ENCODE assay signal across 29 cellular contexts in the genomic region with DNA sequence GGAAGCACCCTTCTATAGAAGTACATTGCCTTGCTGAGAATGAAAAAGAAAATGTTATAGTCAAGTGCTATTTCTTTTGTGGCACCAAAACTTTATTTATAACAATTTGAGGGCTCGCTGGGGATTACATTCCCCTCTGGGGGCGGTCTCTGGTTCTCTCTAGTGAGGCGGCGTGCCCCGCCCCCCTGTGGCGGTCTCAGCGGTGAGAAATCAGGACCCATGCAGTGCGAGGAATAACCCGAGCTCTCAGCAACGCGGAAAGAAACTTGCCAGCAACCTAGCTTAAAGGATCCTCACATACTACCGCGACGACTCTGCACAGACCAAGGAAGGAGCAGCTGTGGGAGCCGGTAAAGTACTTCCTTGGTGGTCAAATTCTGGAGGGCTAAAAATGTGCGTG.
"Had no signal": no experiment of that assay in that cellular context is flagged by ENCODE, and none has a peak within 500 bp of the region (broad histone marks: within the 10 kb centered on the region; RNA-seq: fewer than 3 reads in every experiment).

No MANE protein-coding gene starts in this region.

- H3K4me3 ChIP-seq: gastrocnemius medialis, heart left ventricle, lower lobe of right lung, mucosa of descending colon, pancreas, prostate gland, right atrium auricular region, stomach, testis, tibial artery had no signal

- H3K4me1 ChIP-seq: gastrocnemius medialis, heart left ventricle, lower lobe of right lung, pancreas, prostate gland, right atrium auricular region, stomach, testis, tibial artery had no signal

- H3K27ac ChIP-seq: epithelial cell of prostate, gastrocnemius medialis, heart left ventricle, lower lobe of right lung, pancreas, prostate gland, right atrium auricular region, stomach, testis, tibial artery had no signal

- ATAC-seq: effector memory CD8-positive, alpha-beta T cell; gastrocnemius medialis; heart left ventricle; left ventricle myocardium superior; lower lobe of right lung; natural killer cell treated with Interleukin-12 subunit alpha and Interleukin-12 subunit beta and Interleukin-15 and Interleukin-18, amount 100 ng/mL, for 72 hours; pancreas; sciatic nerve; stimulated activated effector memory CD8-positive, alpha-beta T cell treated with anti-CD3 and anti-CD28 coated beads, Interleukin-12 subunit alpha, Interleukin-12 subunit beta, amount 100 ng/mL, for 72 hours had no signal

- H3K4me1 Mint-ChIP-seq: naive B cell; stimulated activated effector memory CD8-positive, alpha-beta T cell treated with anti-CD3 and anti-CD28 coated beads, Interleukin-12 subunit alpha, Interleukin-12 subunit beta, amount 100 ng/mL, for 72 hours had no signal

- FAIRE-seq: islet of Langerhans, pancreas had no signal

- H3K27me3 ChIP-seq: gastrocnemius medialis, heart left ventricle, pancreas, right atrium auricular region, testis had no signal

- H3K9me3 ChIP-seq: gastrocnemius medialis, heart left ventricle, lower lobe of right lung, mucosa of descending colon, pancreas, prostate gland, right atrium auricular region, testis, tibial artery had no signal

- H3K36me3 ChIP-seq: gastrocnemius medialis, heart left ventricle, lower lobe of right lung, pancreas, prostate gland, right atrium auricular region, stomach, tibial artery had no signal

- DNase-seq: caudate nucleus; cerebellar nuclear complex; cortex of kidney; effector memory CD8-positive, alpha-beta T cell; foreskin fibroblast; gastrocnemius medialis; heart left ventricle; hippocampal formation; kidney glomerular epithelial cell; left ventricle myocardium superior; lower lobe of right lung; mucosa of descending colon; naive B cell; occipital lobe; pancreas; stimulated activated CD4-positive, alpha-beta T cell treated with anti-CD3 and anti-CD28 coated beads, Interleukin-2, amount 100 ng/mL, for 24 hours; stimulated activated CD4-positive, alpha-beta T cell treated with anti-CD3 and anti-CD28 coated beads, Interleukin-4, amount 100 ng/mL, for 24 hours; stimulated activated naive CD4-positive, alpha-beta T cell treated with Interleukin-2 at 50 U/mL for 16 hours; stomach; testis; tibial artery had no signal

- H3K36me3 Mint-ChIP-seq: natural killer cell treated with Interleukin-12 subunit alpha and Interleukin-12 subunit beta and Interleukin-15 and Interleukin-18, amount 100 ng/mL, for 72 hours; stimulated activated effector memory CD8-positive, alpha-beta T cell treated with anti-CD3 and anti-CD28 coated beads, Interleukin-12 subunit alpha, Interleukin-12 subunit beta, amount 100 ng/mL, for 72 hours; type B pancreatic cell had no signal

- H3K27ac Mint-ChIP-seq: effector memory CD8-positive, alpha-beta T cell; naive B cell; natural killer cell treated with Interleukin-12 subunit alpha and Interleukin-12 subunit beta and Interleukin-15 and Interleukin-18, amount 100 ng/mL, for 72 hours; stimulated activated effector memory CD8-positive, alpha-beta T cell treated with anti-CD3 and anti-CD28 coated beads, Interleukin-12 subunit alpha, Interleukin-12 subunit beta, amount 100 ng/mL, for 72 hours; type B pancreatic cell had no signal

- H3K9me3 Mint-ChIP-seq: effector memory CD8-positive, alpha-beta T cell; natural killer cell treated with Interleukin-12 subunit alpha and Interleukin-12 subunit beta and Interleukin-15 and Interleukin-18, amount 100 ng/mL, for 72 hours; stimulated activated effector memory CD8-positive, alpha-beta T cell treated with anti-CD3 and anti-CD28 coated beads, Interleukin-12 subunit alpha, Interleukin-12 subunit beta, amount 100 ng/mL, for 72 hours had no signal

- H3K4me3 Mint-ChIP-seq: effector memory CD8-positive, alpha-beta T cell; natural killer cell treated with Interleukin-12 subunit alpha and Interleukin-12 subunit beta and Interleukin-15 and Interleukin-18, amount 100 ng/mL, for 72 hours; stimulated activated effector memory CD8-positive, alpha-beta T cell treated with anti-CD3 and anti-CD28 coated beads, Interleukin-12 subunit alpha, Interleukin-12 subunit beta, amount 100 ng/mL, for 72 hours; type B pancreatic cell had no signal
